Comparison of ENCODE assay signal across 14 cellular contexts in genomic region chr19:3879656-3880055, GRCh38. TPM values are rescaled to one million over a fixed set of nuclear protein-coding genes. Genes with fewer than 3 reads are reported as not detected.
DNase-seq lines count a peak whose midpoint lies in the region; ATAC-seq and TF ChIP-seq lines count a peak whose summit lies in the region.
"Had no signal": no experiment of that assay in that cellular context is flagged by ENCODE, and none has a peak within 500 bp of the region (broad histone marks: within the 10 kb centered on the region; RNA-seq: fewer than 3 reads in every experiment).

No MANE protein-coding gene starts in this region.

- no peak for TF ChIP-seq EP300 in neural cell (conservative IDR thresholded peaks at IDR 0.05; ENCODE audit: poor library complexity, severe bottlenecking)

- H3K4me2 ChIP-seq in GM23338 (peak overlapping the region; percentile 97; the same call in 1 of the 2 replicates), neural cell (ENCODE audit: low read length) (no peak overlapping the region)

- no peak overlapping the region for H3K27ac Mint-ChIP-seq in GM23338

- peak; percentile 2 for DNase-seq in GM03348 (ENCODE audit: low spot score)
- no peak for DNase-seq in GM23338 (ENCODE audit: low spot score)
- DNase-seq in putamen (ENCODE audit: low spot score): no peak
- DNase-seq in middle frontal gyrus (ENCODE audit: extremely low spot score, low spot score): no peak
- DNase-seq: activated naive CD4-positive, alpha-beta T cell; dermis blood vessel endothelial cell had no signal

- peak overlapping the region; percentile 49; the same call in 2 of the 3 replicates for H3K4me3 Mint-ChIP-seq in GM23338

- H3K4me1 Mint-ChIP-seq in GM23338: peaks cover 8% of the 10 kb centered on the region

- peak; percentile 67 to 80 for TF ChIP-seq CTCF in GM23338 (conservative IDR thresholded peaks at IDR 0.05; ENCODE audit: low read depth in 2 of 2)
- 0 out of 2 replicates have a peak, but pooled peaks have one; percentile 19 for TF ChIP-seq CTCF in WI38 (IDR thresholded peaks at IDR 0.05; ENCODE audit: low read depth, low read length)
- TF ChIP-seq CTCF in neural cell (IDR thresholded peaks at IDR 0.05; ENCODE audit: poor library complexity, severe bottlenecking): peak; percentile 58

- no peak overlapping the region for H3K4me3 ChIP-seq in GM23338
- no peak overlapping the region for H3K4me3 ChIP-seq in WI38 (ENCODE audit: low read depth, low read length)
- H3K4me3 ChIP-seq in neural cell (ENCODE audit: low read length): peak overlapping the region; percentile 89

- H3K36me3 ChIP-seq in GM23338 (ENCODE audit: insufficient read depth) (no peaks in the 10 kb centered on the region; the same call in 1 of the 2 replicates), neural cell (ENCODE audit: insufficient read depth, low read length) (peaks cover 10% of the 10 kb centered on the region)

- ATAC-seq in GM23338 (no peak), HG02759 (IDR thresholded peaks at IDR 0.05; ENCODE audit: unreplicated experiment) (no peak)
- ATAC-seq: Panc1 had no signal

- peaks cover 7% of the 10 kb centered on the region for H4K20me1 ChIP-seq in GM23338 (replicated peaks; ENCODE audit: insufficient read depth)
- peaks cover 4% of the 10 kb centered on the region for H4K20me1 ChIP-seq in neural cell (ENCODE audit: insufficient read depth)

- no peaks in the 10 kb centered on the region; the same call in 2 of the 3 replicates for H3K9me3 Mint-ChIP-seq in GM23338

- H3K9ac ChIP-seq in neural cell (ENCODE audit: low read length): peak overlapping the region; percentile 99

- H3F3A ChIP-seq in GM23338 (replicated peaks; ENCODE audit: low read depth) (peaks cover 6% of the 10 kb centered on the region; the same call in 1 of the 2 replicates), neural cell (ENCODE audit: insufficient read depth, low read length, poor library complexity, severe bottlenecking) (no peaks in the 10 kb centered on the region)

- TF ChIP-seq RAD21 in neural cell (conservative IDR thresholded peaks at IDR 0.05): no peak

- H3K79me2 ChIP-seq in GM23338 (replicated peaks; ENCODE audit: insufficient read depth) (peaks cover 8% of the 10 kb centered on the region; the same call in 1 of the 2 replicates), neural cell (replicated peaks; ENCODE audit: insufficient read depth, low read length) (peaks cover 29% of the 10 kb centered on the region)

- H3K9me2 ChIP-seq in GM23338 (ENCODE audit: insufficient read depth): no peaks in the 10 kb centered on the region
- no peaks in the 10 kb centered on the region for H3K9me2 ChIP-seq in neural cell (ENCODE audit: insufficient read depth, low read length)

- H2AFZ ChIP-seq in GM23338 (no peak overlapping the region), neural cell (ENCODE audit: low read depth, low read length) (no peak overlapping the region)

- no peaks in the 10 kb centered on the region for H3K27me3 ChIP-seq in GM23338 (ENCODE audit: insufficient read depth)
- H3K27me3 ChIP-seq in neural cell (ENCODE audit: insufficient read depth, low read depth, low read length): no peaks in the 10 kb centered on the region

- peaks cover 25% of the 10 kb centered on the region for H3K27me3 Mint-ChIP-seq in GM23338 (ENCODE audit: insufficient read depth, low read depth, poor library complexity)

- H3K27ac ChIP-seq in GM23338 (ENCODE audit: low read depth): no peak overlapping the region
- H3K27ac ChIP-seq in neural cell (ENCODE audit: low read length): peak overlapping the region; percentile 99

- no peaks in the 10 kb centered on the region for H3K4me1 ChIP-seq in GM23338 (ENCODE audit: insufficient read depth)

- H3K36me3 Mint-ChIP-seq in GM23338 (ENCODE audit: low read depth): peaks cover 2% of the 10 kb centered on the region; the same call in 1 of the 3 replicates
- H3K36me3 Mint-ChIP-seq: CD14-positive monocyte had no signal

- H3K9me3 ChIP-seq in neural cell (ENCODE audit: low read length): no peaks in the 10 kb centered on the region

TF ChIP-seq in GM23338, 12 proteins besides CTCF, POLR2A, EP300 and RAD21 (continues in another document):
- TF ChIP-seq ZNF331 (CRISPR knock-in tag; IDR thresholded peaks at IDR 0.05; ENCODE audit: low read depth): no peak
- TF ChIP-seq EZH2 (IDR thresholded peaks at IDR 0.05; ENCODE audit: low read depth, unreplicated experiment): no peak

TF ChIP-seq in neural cell, 6 proteins besides CTCF, POLR2A, EP300 and RAD21:
- no peak for TF ChIP-seq TAF1 (IDR thresholded peaks at IDR 0.05; ENCODE audit: low read depth)
- TF ChIP-seq MXI1 (conservative IDR thresholded peaks at IDR 0.05; ENCODE audit: poor library complexity, severe bottlenecking): no peak
- TF ChIP-seq REST (IDR thresholded peaks at IDR 0.05; ENCODE audit: borderline replicate concordance): no peak
- TF ChIP-seq EZH2 (IDR thresholded peaks at IDR 0.05; ENCODE audit: borderline replicate concordance, insufficient read depth, low read length, poor library complexity, severe bottlenecking): no peak
- no peak for TF ChIP-seq POLR2AphosphoS5 (IDR thresholded peaks at IDR 0.05)
- no peak for TF ChIP-seq SMC3 (conservative IDR thresholded peaks at IDR 0.05; ENCODE audit: poor library complexity)
TF ChIP-seq in neural cell: peak in this region for 0.

RNA-seq across cellular contexts. Expression of gene ATCAY, which starts 0.8 kb away (rescaled TPM):
- total RNA-seq in GM23338 (2014; rRNA removed; shearing (Covaris generic)): 36.4 and 45.7 TPM in 2 replicates
- polyA plus RNA-seq in GM23338 (2016; fragmentation: Nextera tagmentation; extraction: Ambion mirVana) (16.9 and 22.8 TPM in 2 replicates), neural cell (73.8 and 85.0 TPM in 2 replicates)
- polyA minus RNA-seq in neural cell: 135 and 153 TPM in 2 replicates
- total RNA-seq: dermis blood vessel endothelial cell, fibroblast of lung, H4, subcutaneous adipose tissue had no signal
- polyA plus RNA-seq: CD14-positive monocyte had no signal

RNA-seq across cellular contexts. Expression of gene ZFR2, which starts 10.8 kb away (rescaled TPM):
- total RNA-seq in GM23338 (2014; rRNA removed; shearing (Covaris generic)): 13.5 and 15.8 TPM in 2 replicates
- polyA plus RNA-seq in GM23338 (2016; fragmentation: Nextera tagmentation; extraction: Ambion mirVana) (25.4 and 31.3 TPM in 2 replicates), neural cell (9.0 and 16.9 TPM in 2 replicates)
- 5.8 and 8.3 TPM in 2 replicates for polyA minus RNA-seq in neural cell
- total RNA-seq: fibroblast of lung, H4, subcutaneous adipose tissue had no signal
- polyA plus RNA-seq: CD14-positive monocyte, fibroblast of lung had no signal

RNA-seq across cellular contexts. Expression of gene NMRK2, which starts 53.2 kb away (rescaled TPM):
- 55.9 and 57.3 TPM in 2 replicates for total RNA-seq in GM23338 (2014; rRNA removed; shearing (Covaris generic))
- polyA plus RNA-seq in GM23338 (2016; fragmentation: Nextera tagmentation; extraction: Ambion mirVana) (65.3 and 69.3 TPM in 2 replicates), neural cell (not detected in 2 replicates)
- polyA minus RNA-seq in neural cell: not detected in 2 replicates
- total RNA-seq: dermis blood vessel endothelial cell, fibroblast of lung, H4, subcutaneous adipose tissue had no signal
- polyA plus RNA-seq: CD14-positive monocyte, fibroblast of lung had no signal

Comparison
In these comparisons a context has a peak if more than half of its experiments do, and no peak if none do; other contexts are left out.
1. CTCF ChIP-seq: peak in every context shown above with its lines; median percentile 74 in GM23338; 58 in neural cell; 19 in WI38.
2. RNA of gene NMRK2, which starts 53.2 kb away (polyA plus RNA-seq): 65.3 to 69.3 TPM in GM23338; not detected in neural cell; every median in the first group is over 10 times any median in the second.